ENCODE assay signal across 12 cellular contexts in genomic region chr7:29287366-29287765, GRCh38.
DNase-seq lines count a peak whose midpoint lies in the region; TF ChIP-seq lines count a peak whose summit lies in the region.
"Had no signal": no experiment of that assay in that cellular context is flagged by ENCODE, and none has a peak within 500 bp of the region (broad histone marks: within the 10 kb centered on the region; RNA-seq: fewer than 3 reads in every experiment).

No MANE protein-coding gene starts in this region.

- H3K36me3 ChIP-seq in ascending aorta, result no peaks in the 10 kb centered on the region

- no peaks in the 10 kb centered on the region for H3K9me3 ChIP-seq in ascending aorta

- no peaks in the 10 kb centered on the region for H3K27me3 ChIP-seq in ascending aorta

- DNase-seq in AG09319 (ENCODE audit: extremely low read depth, low read depth) (peak; percentile 10), HT-29 (ENCODE audit: low spot score) (peak; percentile 50), astrocyte of the hippocampus (ENCODE audit: low read depth, low spot score) (peak; percentile 87), kidney tubule cell (ENCODE audit: low spot score) (peak; percentile 88), ascending aorta (ENCODE audit: low spot score in 2 of 2) (no peak), cardiac septum (ENCODE audit: low spot score) (no peak), SHP77 (lab: John Stamatoyannopoulos, UW) (no peak)
- DNase-seq in stimulated activated CD4-positive, alpha-beta T cell treated with anti-CD3 and anti-CD28 coated beads, Interleukin-4, amount 100 ng/mL, for 4 hours, result no peak
- DNase-seq: CD8-positive, alpha-beta T cell; cortex of kidney; naive B cell; T-helper 2 cell had no signal

- H3K27ac ChIP-seq in ascending aorta, result no peak overlapping the region

- no peak overlapping the region for H3K4me3 ChIP-seq in ascending aorta

- TF ChIP-seq CTCF in AG09319 (IDR thresholded peaks at IDR 0.05; ENCODE audit: low read depth, low read length) (no peak), ascending aorta (IDR thresholded peaks at IDR 0.05) (no peak)

- intact Hi-C loops in ascending aorta (cut with DNase I) (no loop called here), cardiac septum (cut with DNase I) (no loop called here)

- no peaks in the 10 kb centered on the region for H3K4me1 ChIP-seq in ascending aorta

Comparison
In these comparisons a context has a peak if more than half of its experiments do, and no peak if none do; other contexts are left out.
1. DNase-seq: peak in AG09319 (single experiment), HT-29 (single experiment), astrocyte of the hippocampus (single experiment) and kidney tubule cell (single experiment); none in ascending aorta (0 of 2), cardiac septum (single experiment), SHP77 (0 of 2) and stimulated activated CD4-positive, alpha-beta T cell treated with anti-CD3 and anti-CD28 coated beads, Interleukin-4, amount 100 ng/mL, for 4 hours (0 of 2).